13 cellular contexts compared by ENCODE assay signal in the genomic region with DNA sequence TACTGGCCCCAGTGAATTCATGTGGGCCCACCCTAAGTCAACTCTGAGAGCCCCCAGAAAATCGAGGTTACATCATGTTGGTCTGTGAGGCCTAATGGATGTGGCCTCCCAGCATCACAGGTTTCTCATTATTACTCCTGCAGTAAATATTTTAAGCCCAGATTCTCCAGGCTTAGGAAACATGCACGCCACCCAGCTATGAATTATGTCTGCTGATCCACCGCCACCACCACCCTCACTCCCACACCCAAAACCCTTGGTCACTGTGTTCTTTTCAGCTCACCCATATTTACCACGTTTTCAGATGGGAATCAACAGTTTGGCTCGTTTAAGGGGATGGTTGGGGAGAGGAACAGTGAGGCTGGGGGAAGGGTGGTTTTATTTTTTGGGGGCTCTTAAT.
DNase-seq lines count a peak whose midpoint lies in the region; ATAC-seq and TF ChIP-seq lines count a peak whose summit lies in the region.
"Had no signal": no experiment of that assay in that cellular context is flagged by ENCODE, and none has a peak within 500 bp of the region (broad histone marks: within the 10 kb centered on the region; RNA-seq: fewer than 3 reads in every experiment).

No MANE protein-coding gene starts in this region.

- H2BK120ac ChIP-seq in IMR-90 (ENCODE audit: low read depth, low read length): peak overlapping the region; percentile 18; the same call in 1 of the 2 replicates
- no peak overlapping the region for H2BK120ac ChIP-seq in mesenchymal stem cell (ENCODE audit: low read depth, low read length)

- H3K14ac ChIP-seq in IMR-90 (replicated peaks; ENCODE audit: low read depth, low read length): no peak overlapping the region
- no peak overlapping the region for H3K14ac ChIP-seq in mesenchymal stem cell (ENCODE audit: low read length in 2 of 2)

- no peak overlapping the region for H3K18ac ChIP-seq in IMR-90 (ENCODE audit: low read depth, low read length)
- peak overlapping the region; percentile 8 to 41 for H3K18ac ChIP-seq in mesenchymal stem cell (ENCODE audit: low read depth in 1 of 2, low read length in 2 of 2)

- WGBS in IMR-90 (ENCODE audit: extremely low coverage in 2 of 2, insufficient read length in 1 of 2), 2 experiments: no CpG with 5 or more reads among the region's 5 CpGs
- 75% methylated on average over 4 of the region's 5 CpGs for WGBS in mesenchymal stem cell

- no peak overlapping the region for H2BK20ac ChIP-seq in IMR-90 (ENCODE audit: low read depth, low read length)

- no peak for DNase-seq in CD14-positive monocyte (ENCODE audit: low spot score)
- no peak for DNase-seq in IMR-90
- DNase-seq in mesenchymal stem cell: peak; percentile 10
- no peak for DNase-seq in NCI-H2029 (lab: John Stamatoyannopoulos, UW)
- no peak for DNase-seq in DMS153 (lab: John Stamatoyannopoulos, UW)
- DNase-seq in cortex of kidney (lab: John Stamatoyannopoulos, UW): no peak
- no peak for DNase-seq in SJCRH30
- DNase-seq: COR-L47, left cardiac atrium, NCI-H187, small intestine had no signal

- H4K91ac ChIP-seq in IMR-90 (ENCODE audit: insufficient read depth, low read depth, low read length) (peak overlapping the region; percentile 31), mesenchymal stem cell (ENCODE audit: low read length) (no peak overlapping the region)

- H3K4me1 ChIP-seq in IMR-90 (ENCODE audit: control insufficient read depth, insufficient read depth, low read length) (peaks cover 6% of the 10 kb centered on the region), mesenchymal stem cell (ENCODE audit: control insufficient read depth, insufficient read depth, low read depth, low read length) (peaks cover 29% of the 10 kb centered on the region), SJCRH30 (peaks cover 28% of the 10 kb centered on the region)

- CTCF ChIA-PET in IMR-90 (lab: Yijun Ruan, JAX): interaction anchor here (0.6 kb wide), 1 partner anchor 162 kb away, joined by 3 read pairs; no protein-coding TSS in a partner anchor

- H3K9me3 ChIP-seq in IMR-90 (ENCODE audit: control insufficient read depth, insufficient read depth, low read length) (no peaks in the 10 kb centered on the region), mesenchymal stem cell (ENCODE audit: control insufficient read depth, low read length) (no peaks in the 10 kb centered on the region), SJCRH30 (replicated peaks) (no peaks in the 10 kb centered on the region)

- intact Hi-C loops in CD14-positive monocyte (cut with micrococcal nuclease): no loop called here
- intact Hi-C loops in IMR-90 (cut with micrococcal nuclease): no loop called here

- H3K4me1 Mint-ChIP-seq in CD14-positive monocyte: peaks cover 13% of the 10 kb centered on the region

- peaks cover 0 to 9% (median 2%) of the 10 kb centered on the region in 7 donors for H3K9me3 Mint-ChIP-seq in CD14-positive monocyte

- H3K9me1 ChIP-seq in IMR-90 (ENCODE audit: insufficient read depth, low read length): peaks cover 30% of the 10 kb centered on the region

- H3K27me3 ChIP-seq in IMR-90 (ENCODE audit: control insufficient read depth, insufficient read depth, low read length) (no peaks in the 10 kb centered on the region), mesenchymal stem cell (ENCODE audit: control insufficient read depth in 1 of 2, insufficient read depth in 1 of 2, low read length in 2 of 2) (no peaks in the 10 kb centered on the region), SJCRH30 (no peaks in the 10 kb centered on the region)

- H3K27me3 Mint-ChIP-seq in CD14-positive monocyte (ENCODE audit: low read depth in 3 of 3): no peaks in the 10 kb centered on the region

- TF ChIP-seq CTCF in CD14-positive monocyte (IDR thresholded peaks at IDR 0.05): no peak
- no peak for TF ChIP-seq CTCF in IMR-90 (conservative IDR thresholded peaks at IDR 0.05; ENCODE audit: low read depth, low read length)

- peaks cover 2% of the 10 kb centered on the region; the same call in 1 of the 2 replicates for H3K36me3 ChIP-seq in IMR-90 (ENCODE audit: control insufficient read depth, insufficient read depth, low read length)
- peaks cover 0 to 16% of the 10 kb centered on the region in 2 experiments for H3K36me3 ChIP-seq in mesenchymal stem cell (ENCODE audit: control insufficient read depth in 1 of 2, insufficient read depth in 2 of 2, low read depth in 1 of 2, low read length in 2 of 2)
- peaks cover 2% of the 10 kb centered on the region; the same call in 1 of the 2 replicates for H3K36me3 ChIP-seq in SJCRH30

- no peak overlapping the region for H2BK5ac ChIP-seq in IMR-90 (ENCODE audit: low read depth, low read length, poor library complexity, severe bottlenecking)
- no peak overlapping the region for H2BK5ac ChIP-seq in mesenchymal stem cell (ENCODE audit: low read depth, low read length, poor library complexity, severe bottlenecking)

- no peak overlapping the region for H4K5ac ChIP-seq in IMR-90 (ENCODE audit: low read depth, low read length)

- H2AFZ ChIP-seq in IMR-90 (replicated peaks; ENCODE audit: low read length, poor library complexity) (no peak overlapping the region), mesenchymal stem cell (ENCODE audit: low read depth, low read length) (no peak overlapping the region)

- no peak for TF ChIP-seq POLR2A in IMR-90 (IDR thresholded peaks at IDR 0.05; ENCODE audit: low read depth, low read length)

- H3K27ac ChIP-seq in IMR-90 (ENCODE audit: insufficient read depth, low read length) (no peak overlapping the region), mesenchymal stem cell (ENCODE audit: low read length, poor library complexity, severe bottlenecking) (no peak overlapping the region), SJCRH30 (no peak overlapping the region)
- H3K27ac ChIP-seq: SK-N-MC had no signal

- no peak overlapping the region for H3K23ac ChIP-seq in IMR-90 (ENCODE audit: low read depth, low read length)
- no peak overlapping the region for H3K23ac ChIP-seq in mesenchymal stem cell (ENCODE audit: low read length in 2 of 2)

- peaks cover 26 to 30% of the 10 kb centered on the region in 2 donors for H3K36me3 Mint-ChIP-seq in CD14-positive monocyte

- H2AK5ac ChIP-seq in IMR-90 (ENCODE audit: low read depth, low read length) (peak overlapping the region; percentile 59), mesenchymal stem cell (ENCODE audit: low read length, severe bottlenecking) (peak overlapping the region; percentile 46)

- peak overlapping the region in 5 of 7 donors; percentile 10 to 64 (median 33) for H3K27ac Mint-ChIP-seq in CD14-positive monocyte

- ATAC-seq in GM21367 (IDR thresholded peaks at IDR 0.05; ENCODE audit: unreplicated experiment): peak; percentile 6
- no peak for ATAC-seq in IMR-90 (ENCODE audit: low read depth)

- H3K4me3 ChIP-seq in IMR-90 (ENCODE audit: insufficient read depth, low read depth, low read length): no peak overlapping the region
- H3K4me3 ChIP-seq in mesenchymal stem cell (ENCODE audit: insufficient read depth in 1 of 2, low read depth in 1 of 2, low read length in 2 of 2): no peak overlapping the region
- H3K4me3 ChIP-seq in SJCRH30: no peak overlapping the region
- H3K4me3 ChIP-seq: SK-N-MC had no signal

- no peak overlapping the region for H2BK15ac ChIP-seq in IMR-90 (ENCODE audit: low read depth, low read length)
- H2BK15ac ChIP-seq in mesenchymal stem cell (ENCODE audit: low read depth, poor library complexity, severe bottlenecking): no peak overlapping the region

- POLR2A ChIA-PET in IMR-90 (lab: Charles Lee; ENCODE audit: unreplicated experiment): no interaction called here

- H2AK9ac ChIP-seq in IMR-90 (replicated peaks; ENCODE audit: low read depth, low read length, poor library complexity): peak overlapping the region; percentile 68

- H3K4me2 ChIP-seq in IMR-90 (ENCODE audit: low read depth, low read length) (no peak overlapping the region), mesenchymal stem cell (ENCODE audit: low read length, poor library complexity, severe bottlenecking) (no peak overlapping the region)

- in situ Hi-C loops in IMR-90 (cut with MboI; ENCODE audit: low sequenced_read_pairs): no loop called here

- peak overlapping the region in 1 of 2 experiments; percentile 15; a peak in 2 of 4 replicates for H4K8ac ChIP-seq in IMR-90 (ENCODE audit: low read depth in 2 of 2, low read length in 2 of 2)
- no peak overlapping the region for H4K8ac ChIP-seq in mesenchymal stem cell (ENCODE audit: low read length)

- no peak overlapping the region for H3K4me3 Mint-ChIP-seq in CD14-positive monocyte

- no peak overlapping the region for H3K56ac ChIP-seq in IMR-90 (ENCODE audit: extremely low read depth, insufficient read depth, low read length)

- TF ChIP-seq RAD21 in IMR-90 (IDR thresholded peaks at IDR 0.05; ENCODE audit: low read length): no peak

- no TSS peak for BruUV-seq in IMR-90 (replicated peaks; lab: Mats Ljungman, UMichigan)

- H2BK12ac ChIP-seq in mesenchymal stem cell (ENCODE audit: low read length in 2 of 2): no peak overlapping the region

- peaks cover 41 to 76% of the 10 kb centered on the region in 2 experiments for H3K79me1 ChIP-seq in IMR-90 (ENCODE audit: low read depth in 1 of 2, low read length in 2 of 2)
- peaks cover 54% of the 10 kb centered on the region for H3K79me1 ChIP-seq in mesenchymal stem cell (replicated peaks; ENCODE audit: low read length, poor library complexity, severe bottlenecking)

- H3K9ac ChIP-seq in IMR-90 (ENCODE audit: low read depth, low read length) (no peak overlapping the region), mesenchymal stem cell (ENCODE audit: low read length) (no peak overlapping the region)

- dilution Hi-C loops in IMR-90 (cut with HindIII; ENCODE audit: low sequenced_read_pairs, unreplicated experiment): no loop called here

- peak overlapping the region; percentile 81 for H3K4ac ChIP-seq in IMR-90 (ENCODE audit: low read depth, low read length)
- peak overlapping the region in 1 of 2 experiments; percentile 18 for H3K4ac ChIP-seq in mesenchymal stem cell (ENCODE audit: low read depth in 1 of 2, low read length in 2 of 2)

- H4K20me1 ChIP-seq in IMR-90 (ENCODE audit: insufficient read depth, low read length): no peaks in the 10 kb centered on the region

TF ChIP-seq in IMR-90, 13 proteins besides CTCF, POLR2A, EP300 and RAD21 (continues in another document):
- TF ChIP-seq MAZ (IDR thresholded peaks at IDR 0.05; ENCODE audit: borderline replicate concordance, low read depth, low read length): no peak
- TF ChIP-seq MAFK (IDR thresholded peaks at IDR 0.05; ENCODE audit: low read depth, low read length): no peak
- no peak for TF ChIP-seq MXI1 (IDR thresholded peaks at IDR 0.05; ENCODE audit: borderline replicate concordance, low read depth, low read length)
- TF ChIP-seq SMC3 (IDR thresholded peaks at IDR 0.05; ENCODE audit: low read depth, low read length): no peak
- TF ChIP-seq CEBPB (IDR thresholded peaks at IDR 0.05; ENCODE audit: low read depth, low read length): no peak
- TF ChIP-seq, protein P1, sequence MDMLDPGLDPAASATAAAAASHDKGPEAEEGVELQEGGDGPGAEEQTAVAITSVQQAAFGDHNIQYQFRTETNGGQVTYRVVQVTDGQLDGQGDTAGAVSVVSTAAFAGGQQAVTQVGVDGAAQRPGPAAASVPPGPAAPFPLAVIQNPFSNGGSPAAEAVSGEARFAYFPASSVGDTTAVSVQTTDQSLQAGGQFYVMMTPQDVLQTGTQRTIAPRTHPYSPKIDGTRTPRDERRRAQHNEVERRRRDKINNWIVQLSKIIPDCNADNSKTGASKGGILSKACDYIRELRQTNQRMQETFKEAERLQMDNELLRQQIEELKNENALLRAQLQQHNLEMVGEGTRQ (IDR thresholded peaks at IDR 0.05; ENCODE audit: low read depth, low read length): no peak
- TF ChIP-seq FOS (IDR thresholded peaks at IDR 0.05; ENCODE audit: low read depth, low read length): no peak
